Comparison of ENCODE assay signal across 17 cellular contexts in genomic region chr11:106723071-106723470, GRCh38.
DNase-seq lines count a peak whose midpoint lies in the region; ATAC-seq, FAIRE-seq and TF ChIP-seq lines count a peak whose summit lies in the region.
"Had no signal": no experiment of that assay in that cellular context is flagged by ENCODE, and none has a peak within 500 bp of the region (broad histone marks: within the 10 kb centered on the region; RNA-seq: fewer than 3 reads in every experiment).

No MANE protein-coding gene starts in this region.

- no peaks in the 10 kb centered on the region for H3K27me3 Mint-ChIP-seq in WTC11 (ENCODE audit: low read depth)

- no peak overlapping the region for H3K4me3 Mint-ChIP-seq in WTC11
- H3K4me3 Mint-ChIP-seq: CD14-positive monocyte; CD8-positive, alpha-beta T cell had no signal

- no peak overlapping the region for H2BK15ac ChIP-seq in H1 (ENCODE audit: low read length)

- POLR2A ChIA-PET in WTC11 (lab: Charles Lee): no interaction called here
- POLR2A ChIA-PET in H1 (lab: Charles Lee; ENCODE audit: partially characterized antibody): no interaction called here

- no peaks in the 10 kb centered on the region for H3K79me1 ChIP-seq in H1 (ENCODE audit: low read depth, low read length)

- H3K14ac ChIP-seq in H1 (ENCODE audit: insufficient read length): no peak overlapping the region

- H2BK5ac ChIP-seq in H1 (ENCODE audit: low read depth, low read length): no peak overlapping the region

- no peak overlapping the region for H4K91ac ChIP-seq in H1 (replicated peaks; ENCODE audit: insufficient read length, low read length)

- H4K5ac ChIP-seq in H1 (ENCODE audit: insufficient read length, low read depth, low read length): no peak overlapping the region

- H3K79me2 ChIP-seq in H1 (ENCODE audit: control insufficient read depth in 1 of 2, insufficient read depth in 2 of 2, low read length in 2 of 2): no peaks in the 10 kb centered on the region

- ATAC-seq in WTC11 (no peak), HG03039 (IDR thresholded peaks at IDR 0.05; ENCODE audit: unreplicated experiment) (no peak)
- ATAC-seq: CD8-positive, alpha-beta T cell; K562 had no signal

- no peak overlapping the region for H3K18ac ChIP-seq in H1 (ENCODE audit: extremely low read depth, low read length)

- no peak overlapping the region for H2BK12ac ChIP-seq in H1 (ENCODE audit: low read depth, low read length)

- H3K4me2 ChIP-seq in H1 (ENCODE audit: insufficient read depth in 1 of 2, low read depth in 2 of 2, low read length in 2 of 2): no peak overlapping the region; a peak in 1 of 4 replicates

- no peak overlapping the region for H3K9ac ChIP-seq in H1 (replicated peaks in 1 of 4; ENCODE audit: extremely low read depth in 1 of 4, low read depth in 3 of 4, low read length in 3 of 4)

- peaks cover 14% of the 10 kb centered on the region for H3K4me1 Mint-ChIP-seq in WTC11
- H3K4me1 Mint-ChIP-seq: CD14-positive monocyte had no signal

- no peak overlapping the region for H3K23ac ChIP-seq in H1 (ENCODE audit: insufficient read length)

- no peak for TF ChIP-seq POLR2A in H1 (IDR thresholded peaks at IDR 0.05; ENCODE audit: control extremely low read depth in 1 of 2, low read depth in 2 of 2, low read length in 2 of 2)

- no peak overlapping the region for H3K27ac ChIP-seq in H1 (ENCODE audit: low read depth, low read length)
- H3K27ac ChIP-seq: HL-60 had no signal

- no peaks in the 10 kb centered on the region for H3K9me3 Mint-ChIP-seq in WTC11
- H3K9me3 Mint-ChIP-seq: CD14-positive monocyte had no signal

- no peaks in the 10 kb centered on the region for H3K23me2 ChIP-seq in H1 (ENCODE audit: low read depth, low read length)

- no peak overlapping the region for H3K56ac ChIP-seq in H1 (replicated peaks; ENCODE audit: insufficient read length, low read depth, low read length)

- TF ChIP-seq CTCF in WTC11 (IDR thresholded peaks at IDR 0.05): no peak
- no peak for TF ChIP-seq CTCF in H1 (IDR thresholded peaks at IDR 0.05; ENCODE audit: control extremely low read depth in 1 of 3, insufficient read depth in 1 of 3, low read depth in 1 of 3, low read length in 3 of 3)

- CTCF ChIA-PET in WTC11 (lab: Charles Lee) (interaction anchor here (0.9 kb wide), 1 partner anchor 252 kb away, joined by 3 read pairs; no protein-coding TSS in a partner anchor), H1 (lab: Charles Lee; ENCODE audit: partially characterized antibody) (interaction anchor here (0.9 to 1.6 kb wide), 4 partner anchors 11 to 294 kb away, joined by 3 to 5 read pairs (median 3); no protein-coding TSS in a partner anchor)

- 93% methylated on average over 3 of the region's 3 CpGs; no CpG with 5 or more reads in 1 of the 2 experiments for WGBS in H1 (ENCODE audit: extremely low coverage in 1 of 2, insufficient coverage in 1 of 2, insufficient read length in 1 of 2, insufficient replicate concordance in 2 of 2, low coverage in 1 of 2, low lambda C conversion rate in 2 of 2, missing lambda C conversion rate in 1 of 2), 2 experiments

- H2BK20ac ChIP-seq in H1 (ENCODE audit: low read length): no peak overlapping the region

- no peak overlapping the region for H4K8ac ChIP-seq in H1 (ENCODE audit: extremely low read depth, insufficient read depth, low read length)

- no peak overlapping the region for H2BK120ac ChIP-seq in H1 (replicated peaks; ENCODE audit: low read depth, low read length)

- DNase-seq in WTC11 (ENCODE audit: low spot score): no peak
- no peak for DNase-seq in H1 (ENCODE audit: low read depth in 1 of 2, low spot score in 2 of 2)
- DNase-seq in non-pigmented ciliary epithelial cell (ENCODE audit: low read depth): peak; percentile 10
- no peak for DNase-seq in hypothalamus (lab: John Stamatoyannopoulos, UW)
- no peak for DNase-seq in hippocampal formation (lab: John Stamatoyannopoulos, UW)
- no peak for DNase-seq in activated T-cell treated with anti-CD3 and anti-CD28 coated beads, Interleukin-2, amount 50 U/mL, for 48 hours
- DNase-seq: CD8-positive, alpha-beta T cell; COR-L47; GOT3; HCEC 1CT had no signal

- H2AK5ac ChIP-seq in H1 (ENCODE audit: low read depth, low read length): no peak overlapping the region

- peak overlapping the region; percentile 28; the same call in 1 of the 2 replicates for H3K27ac Mint-ChIP-seq in WTC11
- H3K27ac Mint-ChIP-seq: CD14-positive monocyte; CD8-positive, alpha-beta T cell had no signal

- no peaks in the 10 kb centered on the region for H4K20me1 ChIP-seq in H1 (replicated peaks in 1 of 2; ENCODE audit: control insufficient read depth in 1 of 2, insufficient read depth in 2 of 2, low read length in 2 of 2)

- H3K36me3 Mint-ChIP-seq in WTC11: no peaks in the 10 kb centered on the region
- H3K36me3 Mint-ChIP-seq: CD14-positive monocyte; CD8-positive, alpha-beta T cell had no signal

- no peak for TF ChIP-seq RAD21 in H1 (IDR thresholded peaks at IDR 0.05 in 1 of 2, conservative IDR thresholded peaks at IDR 0.05 in 1 of 2; ENCODE audit: low read depth in 2 of 2, low read length in 2 of 2)

- no peaks in the 10 kb centered on the region for H3K9me3 ChIP-seq in H1 (ENCODE audit: insufficient read depth in 2 of 2, low read depth in 1 of 2, low read length in 1 of 2)

- FAIRE-seq in G401.6 (lab: Jason Lieb, UNC) (peak; percentile 6), H1 (lab: Jason Lieb, UNC) (no peak)
- FAIRE-seq: D721Med, GM12891, K562 had no signal

- no peaks in the 10 kb centered on the region for H3K36me3 ChIP-seq in H1 (ENCODE audit: control insufficient read depth in 2 of 4, insufficient read depth in 4 of 4, low read length in 3 of 4)

- peak overlapping the region; percentile 6; the same call in 1 of the 2 replicates for H2AFZ ChIP-seq in H1 (ENCODE audit: low read length)

- no peaks in the 10 kb centered on the region for H3K4me1 ChIP-seq in H1 (replicated peaks in 1 of 4; ENCODE audit: control insufficient read depth in 3 of 4, insufficient read depth in 4 of 4, low read length in 3 of 4)

- no peak overlapping the region for H3K4ac ChIP-seq in H1 (replicated peaks; ENCODE audit: insufficient read length, low read depth, low read length)

- no peak overlapping the region for H3K4me3 ChIP-seq in H1 (ENCODE audit: extremely low read depth in 1 of 4, insufficient read depth in 2 of 4, low read depth in 3 of 4, low read length in 4 of 4)
- H3K4me3 ChIP-seq: K562 had no signal

- no peak for TF ChIP-seq EP300 in H1 (IDR thresholded peaks at IDR 0.05; ENCODE audit: borderline replicate concordance in 1 of 2, low read depth in 2 of 2, low read length in 2 of 2)

- no peaks in the 10 kb centered on the region for H3K27me3 ChIP-seq in H1 (replicated peaks in 1 of 4; ENCODE audit: control insufficient read depth in 3 of 4, extremely low read depth in 1 of 4, insufficient read depth in 3 of 4, low read length in 3 of 4)

TF ChIP-seq in WTC11, 78 proteins besides CTCF, POLR2A, EP300 and RAD21 (continues in another document):
- no peak for TF ChIP-seq ZNF671 (CRISPR knock-in tag; IDR thresholded peaks at IDR 0.05)
- no peak for TF ChIP-seq STAT6 (CRISPR knock-in tag; conservative IDR thresholded peaks at IDR 0.05; ENCODE audit: low read depth)

TF ChIP-seq in H1, 55 proteins besides CTCF, POLR2A, EP300 and RAD21:
- no peak for TF ChIP-seq SP4 (IDR thresholded peaks at IDR 0.05; ENCODE audit: low read length)
- no peak for TF ChIP-seq RFX5 (IDR thresholded peaks at IDR 0.05; ENCODE audit: borderline replicate concordance, low read depth, low read length)
- TF ChIP-seq ASH2L (IDR thresholded peaks at IDR 0.05; ENCODE audit: low read length): no peak
- TF ChIP-seq TAF7 (optimal IDR thresholded peaks at IDR 0.05; ENCODE audit: borderline replicate concordance, low read depth, low read length): no peak
- TF ChIP-seq TCF12 (IDR thresholded peaks at IDR 0.05; ENCODE audit: low read depth, low read length): no peak
- no peak for TF ChIP-seq SP2 (IDR thresholded peaks at IDR 0.05; ENCODE audit: low read length)
- TF ChIP-seq CHD1 (IDR thresholded peaks at IDR 0.05; ENCODE audit: low read depth, low read length): no peak
- TF ChIP-seq ZNF274 (IDR thresholded peaks at IDR 0.05; ENCODE audit: borderline replicate concordance, extremely low read depth, low read length): no peak
- TF ChIP-seq HDAC2 (IDR thresholded peaks at IDR 0.05; ENCODE audit: borderline replicate concordance in 1 of 2, low read depth in 2 of 2, low read length in 2 of 2): no peak
- TF ChIP-seq CBX8 (IDR thresholded peaks at IDR 0.05; ENCODE audit: borderline replicate concordance, low read depth, low read length): no peak
